Comparison of ENCODE assay signal across 26 cellular contexts in the genomic region with DNA sequence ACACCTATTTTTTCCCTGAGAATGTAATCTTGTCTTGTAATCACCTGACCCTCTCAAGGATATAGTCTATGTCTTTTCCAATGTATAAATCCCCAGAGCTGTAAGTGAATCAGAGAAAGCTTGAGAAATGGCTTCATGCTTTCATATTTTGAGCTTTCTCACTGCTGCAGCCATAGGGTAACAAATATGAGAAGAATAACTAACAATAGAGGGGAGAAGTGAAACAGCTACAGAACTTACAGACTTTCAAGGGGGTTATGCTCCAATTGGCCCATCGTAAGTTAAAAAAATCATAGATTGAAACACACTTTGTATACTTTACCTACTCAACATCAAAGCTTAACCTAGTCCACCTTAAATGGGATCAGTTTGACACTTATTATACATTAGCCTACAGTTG.
"Had no signal": no experiment of that assay in that cellular context is flagged by ENCODE, and none has a peak within 500 bp of the region (broad histone marks: within the 10 kb centered on the region; RNA-seq: fewer than 3 reads in every experiment).

No MANE protein-coding gene starts in this region.

- H3K4me1 ChIP-seq: stomach, suprapubic skin, testis, thyroid gland, tibial artery, tibial nerve, transverse colon, upper lobe of left lung, upper lobe of right lung, uterus, vagina had no signal

- ATAC-seq: stimulated activated effector memory CD8-positive, alpha-beta T cell treated with anti-CD3 and anti-CD28 coated beads, Interleukin-12 subunit alpha, Interleukin-12 subunit beta, amount 100 ng/mL, for 72 hours; stimulated activated memory B cell treated with anti-CD40 and anti-IgM and Interleukin-4, amounts not matched to agents 10 μg/mL and 1 μg/mL and 100 μg/mL, for 72 hours; stimulated activated naive B cell treated with anti-CD40 and anti-IgM and Interleukin-4, amounts not matched to agents 10 μg/mL and 1 μg/mL and 100 μg/mL, for 72 hours; stimulated activated naive CD8-positive, alpha-beta T cell treated with anti-CD3 and anti-CD28 coated beads, Interleukin-15, amount 100 ng/mL, for 72 hours; stimulated activated naive CD8-positive, alpha-beta T cell treated with anti-CD3 and anti-CD28 coated beads, Interleukin-15, Interleukin-2, amounts not matched to agents 100 U/mL and 50 U/mL, for 24 hours; upper lobe of right lung had no signal

- H3K27me3 ChIP-seq: stomach, suprapubic skin, testis, thyroid gland, tibial artery, tibial nerve, transverse colon, upper lobe of left lung, upper lobe of right lung, uterus, vagina had no signal

- H3K4me3 ChIP-seq: stomach, suprapubic skin, testis, thoracic aorta, thyroid gland, tibial artery, tibial nerve, transverse colon, upper lobe of left lung, upper lobe of right lung, uterus, vagina had no signal

- H3K27ac ChIP-seq: stomach, suprapubic skin, testis, thoracic aorta, thyroid gland, tibial artery, tibial nerve, transverse colon, upper lobe of left lung, upper lobe of right lung, uterus, vagina had no signal

- H3K36me3 ChIP-seq: stomach, suprapubic skin, thoracic aorta, thyroid gland, tibial artery, tibial nerve, transverse colon, upper lobe of left lung, upper lobe of right lung, uterus, vagina had no signal

- H3K9me3 ChIP-seq: stomach, suprapubic skin, testis, thoracic aorta, thyroid gland, tibial artery, tibial nerve, transverse colon, upper lobe of left lung, upper lobe of right lung, uterus, vagina had no signal

- DNase-seq: stimulated activated CD4-positive, alpha-beta T cell treated with anti-CD3 and anti-CD28 coated beads, Interleukin-2, amount 100 ng/mL, for 48 hours; stimulated activated CD4-positive, alpha-beta T cell treated with anti-CD3 and anti-CD28 coated beads, Interleukin-4, amount 100 ng/mL, for 1 hour; stimulated activated CD4-positive, alpha-beta T cell treated with anti-CD3 and anti-CD28 coated beads, Interleukin-4, amount 100 ng/mL, for 24 hours; stimulated activated CD4-positive, alpha-beta T cell treated with anti-CD3 and anti-CD28 coated beads, Interleukin-4, amount 100 ng/mL, for 4 hours; stimulated activated CD8-positive, alpha-beta memory T cell treated with anti-CD3 and anti-CD28 coated beads, Interleukin-4, amount 100 ng/mL, for 48 hours; stimulated activated naive B cell treated with anti-CD40 and anti-IgM and Interleukin-4, amounts not matched to agents 10 μg/mL and 1 μg/mL and 100 μg/mL, for 72 hours; stimulated activated naive CD4-positive, alpha-beta T cell; stimulated activated naive CD4-positive, alpha-beta T cell treated with Interleukin-2 at 50 U/mL for 16 hours; stimulated activated naive CD8-positive, alpha-beta T cell treated with anti-CD3 and anti-CD28 coated beads, Interleukin-15, amount 100 ng/mL, for 72 hours; stimulated activated naive CD8-positive, alpha-beta T cell treated with anti-CD3 and anti-CD28 coated beads, Interleukin-15, Interleukin-2, amounts not matched to agents 100 U/mL and 50 U/mL, for 24 hours; stomach; substantia nigra; testis; thyroid gland; tibial artery; transverse colon; trophoblast cell; upper lobe of left lung; upper lobe of right lung; uterus had no signal
